ENCODE assay signal across 1 cellular context in the genomic region with DNA sequence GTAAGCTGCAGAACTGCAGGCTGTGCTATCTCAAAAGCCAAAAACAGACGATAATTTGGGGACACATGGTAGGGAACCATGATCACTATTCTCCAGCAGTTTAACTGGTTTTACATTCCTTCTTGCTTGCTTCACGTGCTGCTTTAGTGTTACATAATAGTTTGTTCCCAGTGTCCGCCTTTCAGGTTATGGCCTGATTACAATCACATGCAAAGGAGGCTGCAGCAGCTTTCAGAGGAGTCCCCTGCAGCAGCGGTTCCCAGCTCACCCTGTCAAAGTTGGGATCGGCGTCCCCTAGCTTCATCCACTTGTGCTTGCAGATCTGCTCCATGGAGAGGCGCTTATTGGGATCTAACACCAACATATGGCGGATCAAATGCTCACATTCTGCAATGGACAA.
TF ChIP-seq lines count a peak whose summit lies in the region.

No MANE protein-coding gene starts in this region.

TF ChIP-seq in WTC11, 78 proteins besides CTCF, POLR2A, EP300 and RAD21 (continued from another document):
- TF ChIP-seq ARID4B (CRISPR knock-in tag; IDR thresholded peaks at IDR 0.05; ENCODE audit: borderline replicate concordance) = no peak
- TF ChIP-seq, protein P1, sequence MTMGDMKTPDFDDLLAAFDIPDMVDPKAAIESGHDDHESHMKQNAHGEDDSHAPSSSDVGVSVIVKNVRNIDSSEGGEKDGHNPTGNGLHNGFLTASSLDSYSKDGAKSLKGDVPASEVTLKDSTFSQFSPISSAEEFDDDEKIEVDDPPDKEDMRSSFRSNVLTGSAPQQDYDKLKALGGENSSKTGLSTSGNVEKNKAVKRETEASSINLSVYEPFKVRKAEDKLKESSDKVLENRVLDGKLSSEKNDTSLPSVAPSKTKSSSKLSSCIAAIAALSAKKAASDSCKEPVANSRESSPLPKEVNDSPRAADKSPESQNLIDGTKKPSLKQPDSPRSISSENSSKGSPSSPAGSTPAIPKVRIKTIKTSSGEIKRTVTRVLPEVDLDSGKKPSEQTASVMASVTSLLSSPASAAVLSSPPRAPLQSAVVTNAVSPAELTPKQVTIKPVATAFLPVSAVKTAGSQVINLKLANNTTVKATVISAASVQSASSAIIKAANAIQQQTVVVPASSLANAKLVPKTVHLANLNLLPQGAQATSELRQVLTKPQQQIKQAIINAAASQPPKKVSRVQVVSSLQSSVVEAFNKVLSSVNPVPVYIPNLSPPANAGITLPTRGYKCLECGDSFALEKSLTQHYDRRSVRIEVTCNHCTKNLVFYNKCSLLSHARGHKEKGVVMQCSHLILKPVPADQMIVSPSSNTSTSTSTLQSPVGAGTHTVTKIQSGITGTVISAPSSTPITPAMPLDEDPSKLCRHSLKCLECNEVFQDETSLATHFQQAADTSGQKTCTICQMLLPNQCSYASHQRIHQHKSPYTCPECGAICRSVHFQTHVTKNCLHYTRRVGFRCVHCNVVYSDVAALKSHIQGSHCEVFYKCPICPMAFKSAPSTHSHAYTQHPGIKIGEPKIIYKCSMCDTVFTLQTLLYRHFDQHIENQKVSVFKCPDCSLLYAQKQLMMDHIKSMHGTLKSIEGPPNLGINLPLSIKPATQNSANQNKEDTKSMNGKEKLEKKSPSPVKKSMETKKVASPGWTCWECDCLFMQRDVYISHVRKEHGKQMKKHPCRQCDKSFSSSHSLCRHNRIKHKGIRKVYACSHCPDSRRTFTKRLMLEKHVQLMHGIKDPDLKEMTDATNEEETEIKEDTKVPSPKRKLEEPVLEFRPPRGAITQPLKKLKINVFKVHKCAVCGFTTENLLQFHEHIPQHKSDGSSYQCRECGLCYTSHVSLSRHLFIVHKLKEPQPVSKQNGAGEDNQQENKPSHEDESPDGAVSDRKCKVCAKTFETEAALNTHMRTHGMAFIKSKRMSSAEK (CRISPR knock-in tag; IDR thresholded peaks at IDR 0.05; ENCODE audit: borderline replicate concordance) = no peak
- TF ChIP-seq, protein P2, sequence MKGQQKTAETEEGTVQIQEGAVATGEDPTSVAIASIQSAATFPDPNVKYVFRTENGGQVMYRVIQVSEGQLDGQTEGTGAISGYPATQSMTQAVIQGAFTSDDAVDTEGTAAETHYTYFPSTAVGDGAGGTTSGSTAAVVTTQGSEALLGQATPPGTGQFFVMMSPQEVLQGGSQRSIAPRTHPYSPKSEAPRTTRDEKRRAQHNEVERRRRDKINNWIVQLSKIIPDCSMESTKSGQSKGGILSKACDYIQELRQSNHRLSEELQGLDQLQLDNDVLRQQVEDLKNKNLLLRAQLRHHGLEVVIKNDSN (CRISPR knock-in tag; IDR thresholded peaks at IDR 0.05) = no peak
